In genomic region chr12:49542592-49543160, GRCh38 we compare ENCODE assay signal across 2 cellular contexts.
TF ChIP-seq lines count a peak whose summit lies in the region.

No MANE protein-coding gene starts in this region.

TF ChIP-seq in IMR-90, 13 proteins besides CTCF, POLR2A, EP300 and RAD21:
- TF ChIP-seq CEBPB (IDR thresholded peaks at IDR 0.05; ENCODE audit: low read depth, low read length) (no peak), CHD1 (IDR thresholded peaks at IDR 0.05; ENCODE audit: low read depth, low read length) (no peak), RFX5 (IDR thresholded peaks at IDR 0.05; ENCODE audit: low read depth, low read length) (no peak), NFE2L2 (IDR thresholded peaks at IDR 0.05; ENCODE audit: low read depth, low read length) (no peak), MAFK (IDR thresholded peaks at IDR 0.05; ENCODE audit: low read depth, low read length) (no peak), ELK1 (IDR thresholded peaks at IDR 0.05; ENCODE audit: borderline replicate concordance, low read depth, low read length) (no peak), USF2 (IDR thresholded peaks at IDR 0.05; ENCODE audit: low read depth, low read length) (no peak), RCOR1 (IDR thresholded peaks at IDR 0.05; ENCODE audit: insufficient replicate concordance, low read length) (no peak), FOS (IDR thresholded peaks at IDR 0.05; ENCODE audit: low read depth, low read length) (no peak), MXI1 (IDR thresholded peaks at IDR 0.05; ENCODE audit: borderline replicate concordance, low read depth, low read length) (no peak), MAZ (IDR thresholded peaks at IDR 0.05; ENCODE audit: borderline replicate concordance, low read depth, low read length) (no peak), BHLHE40 (IDR thresholded peaks at IDR 0.05; ENCODE audit: low read depth, low read length) (no peak), SMC3 (IDR thresholded peaks at IDR 0.05; ENCODE audit: low read depth, low read length) (no peak)

TF ChIP-seq in HepG2, 621 proteins besides CTCF, POLR2A, EP300 and RAD21:
- no peak for TF ChIP-seq KLF16 (CRISPR knock-in tag; IDR thresholded peaks at IDR 0.05)
- TF ChIP-seq ZSCAN31 (CRISPR knock-in tag; IDR thresholded peaks at IDR 0.05; ENCODE audit: low read depth): no peak
- TF ChIP-seq IRF9 (CRISPR knock-in tag; IDR thresholded peaks at IDR 0.05; ENCODE audit: borderline replicate concordance): 0 out of 2 replicates have a peak, but pooled peaks have one; percentile 7
TF ChIP-seq in HepG2: peak in this region for 1.
